Comparison of ENCODE assay signal across 8 cellular contexts in genomic region chr22:31753005-31753633, GRCh38. TPM values are rescaled to one million over a fixed set of nuclear protein-coding genes. Genes with fewer than 3 reads are reported as not detected.
DNase-seq lines count a peak whose midpoint lies in the region; ATAC-seq and TF ChIP-seq lines count a peak whose summit lies in the region.

No MANE protein-coding gene starts in this region.

- no peaks in the 10 kb centered on the region for H3K9me3 Mint-ChIP-seq in activated CD4-positive, alpha-beta T cell treated with anti-CD3 and anti-CD28 coated beads, Interleukin-2, amount 10 ng/mL, durations not matched to agents 24 days and 14 days
- no peaks in the 10 kb centered on the region for H3K9me3 Mint-ChIP-seq in MCF 10A (ENCODE audit: unreplicated experiment)
- no peaks in the 10 kb centered on the region for H3K9me3 Mint-ChIP-seq in stimulated activated naive B cell treated with anti-CD40 and anti-IgM and Interleukin-4, amounts not matched to agents 10 μg/mL and 1 μg/mL and 100 μg/mL, for 72 hours

- intact Hi-C loops in activated CD4-positive, alpha-beta T cell treated with anti-CD3 and anti-CD28 coated beads, Interleukin-2, amount 10 ng/mL, durations not matched to agents 24 days and 14 days (cut with micrococcal nuclease): loop anchor here (1.0 to 5.0 kb wide), 3 partner anchors 91 to 719 kb away; partner anchors contain the start of genes FBXO7, PISD and SMTN
- intact Hi-C loops in MCF 10A (cut with micrococcal nuclease): loop anchor here (5.0 kb wide), 2 partner anchors 71 to 91 kb away; partner anchors contain the start of gene PISD

- TSS peak; percentile 79 for BruUV-seq in MCF 10A (replicated peaks; lab: Mats Ljungman, UMichigan)

- H3K27me3 ChIP-seq in kidney epithelial cell (ENCODE audit: control insufficient read depth, insufficient read depth, low read length): no peaks in the 10 kb centered on the region

- peak overlapping the region; percentile 95 for H3K4me3 Mint-ChIP-seq in activated CD4-positive, alpha-beta T cell treated with anti-CD3 and anti-CD28 coated beads, Interleukin-2, amount 10 ng/mL, durations not matched to agents 24 days and 14 days
- peak overlapping the region; percentile 82 for H3K4me3 Mint-ChIP-seq in MCF 10A (ENCODE audit: unreplicated experiment)
- peak overlapping the region; percentile 87 to 93 for H3K4me3 Mint-ChIP-seq in stimulated activated naive B cell treated with anti-CD40 and anti-IgM and Interleukin-4, amounts not matched to agents 10 μg/mL and 1 μg/mL and 100 μg/mL, for 72 hours

- peaks cover 45% of the 10 kb centered on the region for H3K4me1 Mint-ChIP-seq in activated CD4-positive, alpha-beta T cell treated with anti-CD3 and anti-CD28 coated beads, Interleukin-2, amount 10 ng/mL, durations not matched to agents 24 days and 14 days
- peaks cover 32% of the 10 kb centered on the region for H3K4me1 Mint-ChIP-seq in MCF 10A (ENCODE audit: insufficient read depth, unreplicated experiment)
- H3K4me1 Mint-ChIP-seq in stimulated activated naive B cell treated with anti-CD40 and anti-IgM and Interleukin-4, amounts not matched to agents 10 μg/mL and 1 μg/mL and 100 μg/mL, for 72 hours: peaks cover 27 to 54% of the 10 kb centered on the region in 2 donors

- POLR2A ChIA-PET in MCF 10A (lab: Yijun Ruan, JAX): interaction anchor here (1.0 to 7.6 kb wide), 14 partner anchors 19 to 407 kb away, joined by 3 to 80 read pairs (median 4); partner anchors contain the start of genes PATZ1 and PISD

- H3K27ac Mint-ChIP-seq in activated CD4-positive, alpha-beta T cell treated with anti-CD3 and anti-CD28 coated beads, Interleukin-2, amount 10 ng/mL, durations not matched to agents 24 days and 14 days: peak overlapping the region; percentile 98
- peak overlapping the region; percentile 98 for H3K27ac Mint-ChIP-seq in MCF 10A (ENCODE audit: low read depth, unreplicated experiment)
- peak overlapping the region; percentile 99 for H3K27ac Mint-ChIP-seq in stimulated activated naive B cell treated with anti-CD40 and anti-IgM and Interleukin-4, amounts not matched to agents 10 μg/mL and 1 μg/mL and 100 μg/mL, for 72 hours

- ATAC-seq in HG03135 (IDR thresholded peaks at IDR 0.05; ENCODE audit: unreplicated experiment): peak; percentile 17
- ATAC-seq in stimulated activated naive B cell treated with anti-CD40 and anti-IgM and Interleukin-4, amounts not matched to agents 10 μg/mL and 1 μg/mL and 100 μg/mL, for 72 hours (replicated peaks): peak; percentile 35 to 41

- no peak for TF ChIP-seq CTCF in MCF 10A (IDR thresholded peaks at IDR 0.05; ENCODE audit: unreplicated experiment)
- no peak for TF ChIP-seq CTCF in kidney epithelial cell (IDR thresholded peaks at IDR 0.05; ENCODE audit: insufficient read depth, low read length, poor library complexity, severe bottlenecking)

- H3K36me3 ChIP-seq in kidney epithelial cell (ENCODE audit: control insufficient read depth, insufficient read depth, low read length): no peaks in the 10 kb centered on the region

- CTCF ChIA-PET in MCF 10A (lab: Yijun Ruan, JAX): interaction anchor here (0.6 to 1.5 kb wide), 5 partner anchors 24 to 224 kb away, joined by 3 to 5 read pairs (median 3); no protein-coding TSS in a partner anchor

- peaks cover 2% of the 10 kb centered on the region for H3K27me3 Mint-ChIP-seq in activated CD4-positive, alpha-beta T cell treated with anti-CD3 and anti-CD28 coated beads, Interleukin-2, amount 10 ng/mL, durations not matched to agents 24 days and 14 days
- no peaks in the 10 kb centered on the region for H3K27me3 Mint-ChIP-seq in MCF 10A (ENCODE audit: insufficient read depth, unreplicated experiment)
- H3K27me3 Mint-ChIP-seq in stimulated activated naive B cell treated with anti-CD40 and anti-IgM and Interleukin-4, amounts not matched to agents 10 μg/mL and 1 μg/mL and 100 μg/mL, for 72 hours: no peaks in the 10 kb centered on the region

- peaks cover 9% of the 10 kb centered on the region for H3K36me3 Mint-ChIP-seq in activated CD4-positive, alpha-beta T cell treated with anti-CD3 and anti-CD28 coated beads, Interleukin-2, amount 10 ng/mL, durations not matched to agents 24 days and 14 days (ENCODE audit: low read depth)
- H3K36me3 Mint-ChIP-seq in MCF 10A (ENCODE audit: insufficient read depth, unreplicated experiment): peaks cover 16% of the 10 kb centered on the region
- peaks cover 0 to 10% of the 10 kb centered on the region in 2 donors for H3K36me3 Mint-ChIP-seq in stimulated activated naive B cell treated with anti-CD40 and anti-IgM and Interleukin-4, amounts not matched to agents 10 μg/mL and 1 μg/mL and 100 μg/mL, for 72 hours

- H3K4me3 ChIP-seq in kidney epithelial cell (ENCODE audit: low read depth, low read length): peak overlapping the region; percentile 65

- DNase-seq in activated CD4-positive, alpha-beta T cell treated with anti-CD3 and anti-CD28 coated beads, Interleukin-2, amount 10 ng/mL, durations not matched to agents 24 days and 14 days: peak; percentile 69
- DNase-seq in activated CD4-positive, alpha-beta T cell treated with anti-CD3 and anti-CD28 coated beads for 4 hours: no peak
- peak; percentile 76 for DNase-seq in OCI-M2 (lab: John Stamatoyannopoulos, UW; ENCODE audit: unreplicated experiment)
- no peak for DNase-seq in MCF 10A (ENCODE audit: unreplicated experiment)
- DNase-seq in kidney epithelial cell (ENCODE audit: low read depth): no peak
- peak; percentile 17 for DNase-seq in stimulated activated naive B cell treated with anti-CD40 and anti-IgM and Interleukin-4, amounts not matched to agents 10 μg/mL and 1 μg/mL and 100 μg/mL, for 72 hours
- no peak for DNase-seq in mesenteric fat pad (ENCODE audit: low spot score)

RNA-seq across cellular contexts. Expression of gene DEPDC5, which starts 0.7 kb away (rescaled TPM):
- total RNA-seq in activated CD4-positive, alpha-beta T cell treated with anti-CD3 and anti-CD28 coated beads, Interleukin-2, amount 10 ng/mL, durations not matched to agents 24 days and 14 days: 37.9 and 40.6 TPM in 2 replicates
- 13.3 and 16.2 TPM in 2 replicates for total RNA-seq in MCF 10A (2022)
- 10.3 and 13.6 TPM in 2 replicates for total RNA-seq in kidney epithelial cell
- 24.7 TPM for total RNA-seq in mesenteric fat pad

RNA-seq across cellular contexts. Expression of gene PRR14L, which starts 3.2 kb away (rescaled TPM):
- total RNA-seq in activated CD4-positive, alpha-beta T cell treated with anti-CD3 and anti-CD28 coated beads, Interleukin-2, amount 10 ng/mL, durations not matched to agents 24 days and 14 days: 61.0 and 63.6 TPM in 2 replicates
- total RNA-seq in MCF 10A (2022): 37.4 and 55.0 TPM in 2 replicates
- 22.0 and 23.6 TPM in 2 replicates for total RNA-seq in kidney epithelial cell
- total RNA-seq in mesenteric fat pad: 39.7 TPM

Comparison
In these comparisons a context has a peak if more than half of its experiments do, and no peak if none do; other contexts are left out.
1. DNase-seq: peak in activated CD4-positive, alpha-beta T cell treated with anti-CD3 and anti-CD28 coated beads, Interleukin-2, amount 10 ng/mL, durations not matched to agents 24 days and 14 days (single experiment), OCI-M2 (single experiment) and stimulated activated naive B cell treated with anti-CD40 and anti-IgM and Interleukin-4, amounts not matched to agents 10 μg/mL and 1 μg/mL and 100 μg/mL, for 72 hours (single experiment); none in activated CD4-positive, alpha-beta T cell treated with anti-CD3 and anti-CD28 coated beads for 4 hours (0 of 2), MCF 10A (single experiment), kidney epithelial cell (single experiment) and mesenteric fat pad (single experiment).
2. Peak in every context shown above with its lines, with median percentiles within 50 percentile points of each other: H3K27ac Mint-ChIP-seq and H3K4me3 Mint-ChIP-seq.